8 cellular contexts compared by ENCODE assay signal in genomic region chr12:120231316-120232011, GRCh38. TPM values are rescaled to one million over a fixed set of nuclear protein-coding genes. Genes with fewer than 3 reads are reported as not detected.
DNase-seq lines count a peak whose midpoint lies in the region; ATAC-seq, FAIRE-seq and TF ChIP-seq lines count a peak whose summit lies in the region.

No MANE protein-coding gene starts in this region.

- peaks cover 2% of the 10 kb centered on the region for H3K36me3 ChIP-seq in bronchial epithelial cell (ENCODE audit: control insufficient read depth, insufficient read depth, low read length)

- H3K27me3 ChIP-seq in bronchial epithelial cell (ENCODE audit: control insufficient read depth, insufficient read depth, low read length) (no peaks in the 10 kb centered on the region), layer of hippocampus (ENCODE audit: control insufficient read depth, insufficient read depth, low read length) (no peaks in the 10 kb centered on the region)

- H3K4me3 ChIP-seq in bronchial epithelial cell (ENCODE audit: low read depth, low read length): no peak overlapping the region

- H3K4me1 Mint-ChIP-seq in WTC11: peaks cover 93% of the 10 kb centered on the region

- no peaks in the 10 kb centered on the region; the same call in 1 of the 2 replicates for H3K27me3 Mint-ChIP-seq in WTC11 (ENCODE audit: low read depth)

- peak overlapping the region; percentile 55 for H3K4me3 Mint-ChIP-seq in WTC11

- no peaks in the 10 kb centered on the region for H3K36me3 Mint-ChIP-seq in WTC11

- no peak for FAIRE-seq in bronchial epithelial cell (lab: Jason Lieb, UNC)

- POLR2A ChIA-PET in WTC11 (lab: Charles Lee): interaction anchor here (0.6 to 7.7 kb wide), 7 partner anchors 15 to 115 kb away, joined by 3 to 198 read pairs (median 6); partner anchors contain the start of genes PXN, RAB35, RNU4-1 and RNU4-2

- ATAC-seq in WTC11 (peak; percentile 14), HG03571 (IDR thresholded peaks at IDR 0.05; ENCODE audit: unreplicated experiment) (no peak)

- TF ChIP-seq CTCF in WTC11 (IDR thresholded peaks at IDR 0.05) (no peak), bronchial epithelial cell (IDR thresholded peaks at IDR 0.05; ENCODE audit: insufficient read depth, low read length, severe bottlenecking) (peak; percentile 29)

- peak overlapping the region; percentile 67 for H3K27ac ChIP-seq in layer of hippocampus (ENCODE audit: low read depth, low read length)

- H3K9me3 Mint-ChIP-seq in WTC11: no peaks in the 10 kb centered on the region

- H3K27ac Mint-ChIP-seq in WTC11: peak overlapping the region; percentile 97

- peak; percentile 76 for DNase-seq in AG20443 (ENCODE audit: low spot score)
- DNase-seq in Kasumi-1 (lab: John Stamatoyannopoulos, UW): peak; percentile 98
- peak; percentile 53 for DNase-seq in WTC11 (ENCODE audit: low spot score)
- DNase-seq in bronchial epithelial cell (ENCODE audit: low read depth): peak; percentile 97
- peak; percentile 64 to 82 (median 73) for DNase-seq in stimulated activated CD4-positive, alpha-beta T cell treated with anti-CD3 and anti-CD28 coated beads, TNF-alpha, amount 100 ng/mL, for 48 hours (ENCODE audit: low read depth in 3 of 3)
- DNase-seq in DMS79 (lab: John Stamatoyannopoulos, UW): no peak

- CTCF ChIA-PET in WTC11 (lab: Charles Lee): interaction anchor here (0.8 to 10.5 kb wide), 12 partner anchors 7 to 226 kb away, joined by 3 to 717 read pairs (median 6); partner anchors contain the start of genes PXN, RNU4-1, RNU4-2 and RPLP0

TF ChIP-seq in WTC11, 78 proteins besides CTCF, POLR2A, EP300 and RAD21:
- TF ChIP-seq NFE2L1 (CRISPR knock-in tag; IDR thresholded peaks at IDR 0.05) (peak; percentile 83), ZNF423 (CRISPR knock-in tag; IDR thresholded peaks at IDR 0.05) (peak; percentile 57; the same call in 1 of the 2 replicates), FOXJ3 (CRISPR knock-in tag; IDR thresholded peaks at IDR 0.05; ENCODE audit: borderline replicate concordance) (no peak)

RNA-seq across cellular contexts. Expression of gene RPLP0, which starts 30.6 kb away (rescaled TPM):
- total RNA-seq in WTC11 (2021) (3,149 to 3,505 TPM (median 3,452 TPM) in 3 replicates), bronchial epithelial cell (5,132 and 7,160 TPM in 2 replicates)

RNA-seq across cellular contexts. Expression of gene PXN, which starts 34.1 kb away (rescaled TPM):
- total RNA-seq in WTC11 (2021) (96.6 to 132 TPM (median 99.2 TPM) in 3 replicates), bronchial epithelial cell (28.0 and 29.5 TPM in 2 replicates)

RNA-seq across cellular contexts. Expression of gene GCN1, which starts 36.9 kb away (rescaled TPM):
- total RNA-seq in WTC11 (2021): 147 to 181 TPM (median 162 TPM) in 3 replicates
- total RNA-seq in bronchial epithelial cell: 52.4 and 75.8 TPM in 2 replicates
